In genomic region chr13:113941571-113942191, GRCh38 we compare ENCODE assay signal across 19 cellular contexts. TPM values are rescaled to one million over a fixed set of nuclear protein-coding genes. Genes with fewer than 3 reads are reported as not detected.
DNase-seq lines count a peak whose midpoint lies in the region; ATAC-seq, FAIRE-seq and TF ChIP-seq lines count a peak whose summit lies in the region.
"Had no signal": no experiment of that assay in that cellular context is flagged by ENCODE, and none has a peak within 500 bp of the region (broad histone marks: within the 10 kb centered on the region; RNA-seq: fewer than 3 reads in every experiment).

No MANE protein-coding gene starts in this region.

- intact Hi-C loops in HepG2 (cut with micrococcal nuclease; ENCODE audit: unreplicated experiment), result no loop called here

- no peaks in the 10 kb centered on the region for H3K36me3 ChIP-seq in HepG2 (replicated peaks in 1 of 2; ENCODE audit: control insufficient read depth in 1 of 2, insufficient read depth in 2 of 2, low read length in 2 of 2)
- H3K36me3 ChIP-seq: neutrophil had no signal

- no peak overlapping the region for H3K4me2 ChIP-seq in HepG2 (ENCODE audit: low read depth, low read length)

- 42% methylated on average over 6 of the region's 16 CpGs for WGBS in HepG2 (ENCODE audit: low lambda C conversion rate)

- no peaks in the 10 kb centered on the region for H3K9me3 ChIP-seq in HepG2 (ENCODE audit: low read length)
- H3K9me3 ChIP-seq: neutrophil had no signal

- BruUV-seq in HepG2 (replicated peaks; lab: Mats Ljungman, UMichigan), result no TSS peak

- no peak for TF ChIP-seq EP300 in HepG2 (IDR thresholded peaks at IDR 0.05; ENCODE audit: low read depth in 2 of 2, low read length in 2 of 2)
- no peak for TF ChIP-seq EP300 in HepG2 (CRISPR knock-in tag; IDR thresholded peaks at IDR 0.05; ENCODE audit: borderline replicate concordance)

- POLR2A ChIA-PET in HepG2 (lab: Yijun Ruan, JAX), result no interaction called here

- no peaks in the 10 kb centered on the region for H3K79me2 ChIP-seq in HepG2 (ENCODE audit: insufficient read depth, low read length)

- H2AFZ ChIP-seq in HepG2 (ENCODE audit: low read length), result no peak overlapping the region

- CTCF ChIA-PET in HepG2 (lab: Yijun Ruan, JAX; ENCODE audit: low intra/inter-chr PET ratio, low total read pairs), result no interaction called here

- H3K4me1 ChIP-seq in foreskin keratinocyte, result no peaks in the 10 kb centered on the region
- peaks cover 10% of the 10 kb centered on the region for H3K4me1 ChIP-seq in HepG2 (ENCODE audit: insufficient read depth, low read length)

- H3K4me3 ChIP-seq in HepG2 (replicated peaks in 1 of 3; ENCODE audit: insufficient read depth in 1 of 3, low read depth in 2 of 3, low read length in 3 of 3), result no peak overlapping the region
- H3K4me3 ChIP-seq: lung had no signal

- no peak for FAIRE-seq in HepG2 (lab: Jason Lieb, UNC)
- FAIRE-seq: colon had no signal

- in situ Hi-C loops in HepG2 (cut with HindIII; ENCODE audit: extremely low pct_ligation_motif_present, low pct_unique_long_range_greater_than_20kb), result no loop called here

- peak; percentile 38 for DNase-seq in EH (ENCODE audit: low read depth)
- DNase-seq in NCI-H1417 (lab: John Stamatoyannopoulos, UW), result peak in 2 of 3 experiments; percentile 82 to 91
- peak; percentile 85 for DNase-seq in SW480 (ENCODE audit: low spot score)
- DNase-seq in foreskin keratinocyte, result peak in 1 of 2 donors; percentile 27
- DNase-seq in amygdala (lab: John Stamatoyannopoulos, UW), result no peak
- DNase-seq in HepG2 (ENCODE audit: low spot score), result no peak
- DNase-seq: activated CD8-positive, alpha-beta T cell treated with anti-CD3 and anti-CD28 coated beads for 36 hours; activated naive CD4-positive, alpha-beta T cell; C1 segment of cervical spinal cord; HFFc6; NCI-H2029 treated with DMSO at 0.1 percent for 48 hours; substantia nigra; T1000 had no signal

- no peak for TF ChIP-seq POLR2A in HepG2 (IDR thresholded peaks at IDR 0.05; ENCODE audit: insufficient read depth in 1 of 2, low read depth in 2 of 2, low read length in 2 of 2)

- no peak overlapping the region for H3K27ac ChIP-seq in foreskin keratinocyte
- no peak overlapping the region for H3K27ac ChIP-seq in HepG2 (ENCODE audit: extremely low read length, insufficient read depth, low read length)
- H3K27ac ChIP-seq: neutrophil had no signal

- TF ChIP-seq CTCF in foreskin keratinocyte (conservative IDR thresholded peaks at IDR 0.05), result no peak
- TF ChIP-seq CTCF in HepG2 (CRISPR knock-in tag; IDR thresholded peaks at IDR 0.05), result no peak

- ATAC-seq in foreskin keratinocyte (peak; percentile 40), HG02970 (IDR thresholded peaks at IDR 0.05; ENCODE audit: low FRiP score, unreplicated experiment) (no peak), HG03354 (IDR thresholded peaks at IDR 0.05; ENCODE audit: poor library complexity, severe bottlenecking, unreplicated experiment) (no peak), HepG2 (no peak)
- ATAC-seq: activated CD8-positive, alpha-beta T cell treated with anti-CD3 and anti-CD28 coated beads for 36 hours; Panc1 had no signal

- H4K20me1 ChIP-seq in HepG2 (ENCODE audit: insufficient read depth, low read length), result no peaks in the 10 kb centered on the region

- no peak overlapping the region for H3K9ac ChIP-seq in HepG2 (ENCODE audit: insufficient read depth, low read depth, low read length)

- no peak for TF ChIP-seq RAD21 in HepG2 (CRISPR knock-in tag; IDR thresholded peaks at IDR 0.05)

- H3K27me3 ChIP-seq in foreskin keratinocyte (peaks cover 23% of the 10 kb centered on the region), HepG2 (ENCODE audit: control insufficient read depth in 1 of 2, insufficient read depth in 2 of 2, low read length in 2 of 2) (peaks cover 5 to 32% of the 10 kb centered on the region in 2 experiments; a peak in 4 of 5 replicates)

TF ChIP-seq in HepG2, 621 proteins besides CTCF, POLR2A, EP300 and RAD21:
- no peak for TF ChIP-seq POGK (CRISPR knock-in tag; conservative IDR thresholded peaks at IDR 0.05)
- no peak for TF ChIP-seq ZNF768 (CRISPR knock-in tag; IDR thresholded peaks at IDR 0.05)
- no peak for TF ChIP-seq SMAD1 (CRISPR knock-in tag; IDR thresholded peaks at IDR 0.05; ENCODE audit: borderline replicate concordance, low read depth)
- TF ChIP-seq RFX3 (CRISPR knock-in tag; IDR thresholded peaks at IDR 0.05), result no peak
- no peak for TF ChIP-seq IRF2 (CRISPR knock-in tag; IDR thresholded peaks at IDR 0.05)
- no peak for TF ChIP-seq PRMT3 (CRISPR knock-in tag; IDR thresholded peaks at IDR 0.05; ENCODE audit: borderline replicate concordance, low read depth)
- TF ChIP-seq NFKB2 (CRISPR knock-in tag; IDR thresholded peaks at IDR 0.05; ENCODE audit: borderline replicate concordance), result no peak
- TF ChIP-seq ONECUT2 (CRISPR knock-in tag; IDR thresholded peaks at IDR 0.05), result no peak
- no peak for TF ChIP-seq ZNF816 (CRISPR knock-in tag; IDR thresholded peaks at IDR 0.05; ENCODE audit: borderline replicate concordance)
- no peak for TF ChIP-seq THAP8 (CRISPR knock-in tag; IDR thresholded peaks at IDR 0.05; ENCODE audit: borderline replicate concordance)
- no peak for TF ChIP-seq ATAD3A (CRISPR knock-in tag; IDR thresholded peaks at IDR 0.05)
- TF ChIP-seq ZNF569 (CRISPR knock-in tag; IDR thresholded peaks at IDR 0.05; ENCODE audit: borderline replicate concordance), result no peak
- no peak for TF ChIP-seq ZFP91 (CRISPR knock-in tag; IDR thresholded peaks at IDR 0.05; ENCODE audit: borderline replicate concordance)

RNA-seq across cellular contexts. Expression of gene C13orf46, which starts 32.2 kb away (rescaled TPM):
- not detected in 2 replicates for total RNA-seq in foreskin keratinocyte
- 0.02 TPM in 1 of 2 replicates, not detected in the other for polyA plus RNA-seq in foreskin keratinocyte
- not detected in 2 replicates for total RNA-seq in HepG2 (2016; rRNA removed; fragmentation: Illumina TruSeq; extraction: Trizol)
- total RNA-seq in HepG2 (2016; cell fraction: cytosol; rRNA removed; fragmentation: Illumina TruSeq; extraction: Trizol; ENCODE audit: low read depth), result not detected in 2 replicates
- total RNA-seq in HepG2 (2016; cell fraction: insoluble cytoplasmic fraction; rRNA removed; fragmentation: Illumina TruSeq; extraction: Trizol), result not detected in 2 replicates
- total RNA-seq in HepG2 (2016; cell fraction: membrane; rRNA removed; fragmentation: Illumina TruSeq; extraction: Trizol), result not detected in 2 replicates
- not detected in 2 replicates for total RNA-seq in HepG2 (2016; cell fraction: nucleus; rRNA removed; fragmentation: Illumina TruSeq; extraction: Trizol)
- 0.01 TPM in 1 of 2 replicates, not detected in the other for polyA plus RNA-seq in HepG2 (2011; rRNA removed)
- not detected in 2 replicates for polyA plus RNA-seq in HepG2 (2011; cell fraction: cytosol; rRNA removed)
- polyA plus RNA-seq in HepG2 (2011; cell fraction: nucleus; rRNA removed), result 0.03 TPM in 1 of 2 replicates, not detected in the other
- polyA plus RNA-seq in HepG2 (2012), result not detected in 2 replicates
- not detected in 2 replicates for polyA plus RNA-seq in HepG2 (2016; cell fraction: cytosol; fragmentation: Illumina TruSeq; extraction: Trizol; ENCODE audit: low read depth)
- not detected in 2 replicates for polyA plus RNA-seq in HepG2 (2016; cell fraction: insoluble cytoplasmic fraction; fragmentation: Illumina TruSeq; extraction: Trizol; ENCODE audit: low read depth)
- polyA plus RNA-seq in HepG2 (2016; cell fraction: membrane; fragmentation: Illumina TruSeq; extraction: Trizol; ENCODE audit: low read depth), result not detected in 2 replicates
- polyA plus RNA-seq in HepG2 (2016; cell fraction: nucleus; fragmentation: Illumina TruSeq; extraction: Trizol; ENCODE audit: insufficient read depth, low read depth), result not detected in 2 replicates
- polyA minus RNA-seq in HepG2 (2011; rRNA and poly(A)+ RNA removed; ENCODE audit: low replicate concordance), result 1.9 TPM in 1 of 2 replicates, not detected in the other
- not detected in 2 replicates for polyA minus RNA-seq in HepG2 (2011; cell fraction: cytosol; rRNA and poly(A)+ RNA removed)
- polyA minus RNA-seq in HepG2 (2011; cell fraction: nucleus; rRNA and poly(A)+ RNA removed), result 0.13 TPM in 1 of 2 replicates, not detected in the other

Comparison
In these comparisons a context has a peak if more than half of its experiments do, and no peak if none do; other contexts are left out.
1. DNase-seq: peak in EH (single experiment), NCI-H1417 (2 of 3) and SW480 (single experiment); none in amygdala (0 of 56) and HepG2 (single experiment).